In genomic region chr22:48882636-48883200, GRCh38 we compare ENCODE assay signal across 20 cellular contexts.
"Had no signal": no experiment of that assay in that cellular context is flagged by ENCODE, and none has a peak within 500 bp of the region (broad histone marks: within the 10 kb centered on the region; RNA-seq: fewer than 3 reads in every experiment).

No MANE protein-coding gene starts in this region.

- FAIRE-seq: endometrium, keratinocyte had no signal

- H3K4me1 Mint-ChIP-seq: activated naive CD8-positive, alpha-beta T cell treated with anti-CD3 and anti-CD28 coated beads, Interleukin-2, amount 10 ng/mL, durations not matched to agents 7 days and 5 days; memory B cell had no signal

- H3K36me3 Mint-ChIP-seq: activated naive CD8-positive, alpha-beta T cell treated with anti-CD3 and anti-CD28 coated beads, Interleukin-2, amount 10 ng/mL, durations not matched to agents 7 days and 5 days; memory B cell had no signal

- H3K27me3 Mint-ChIP-seq: activated naive CD8-positive, alpha-beta T cell treated with anti-CD3 and anti-CD28 coated beads, Interleukin-2, amount 10 ng/mL, durations not matched to agents 7 days and 5 days; memory B cell had no signal

- ATAC-seq: activated CD4-positive, CD25-positive, alpha-beta regulatory T cell treated with anti-CD3 and anti-CD28 coated beads, Interleukin-2, amount 50 U/mL, for 24 hours; activated CD8-positive, alpha-beta T cell treated with anti-CD3 and anti-CD28 coated beads, Interleukin-2, amount 10 ng/mL, durations not matched to agents 7 days and 5 days; left lung; SK-N-SH treated with all-trans-retinoic acid at 6 μM for 48 hours; stimulated activated naive CD8-positive, alpha-beta T cell treated with anti-CD3 and anti-CD28 coated beads, Interleukin-15, Interleukin-2, amounts not matched to agents 100 U/mL and 50 U/mL, for 24 hours had no signal

- H3K4me1 ChIP-seq: breast epithelium, left lung, thyroid gland had no signal

- H3K27ac ChIP-seq: breast epithelium, coronary artery, left lung, thyroid gland had no signal

- H3K4me3 Mint-ChIP-seq: activated CD8-positive, alpha-beta T cell treated with anti-CD3 and anti-CD28 coated beads, Interleukin-2, amount 10 ng/mL, durations not matched to agents 7 days and 5 days; activated naive CD4-positive, alpha-beta T cell treated with anti-CD3 and anti-CD28 coated beads for 36 hours; activated naive CD8-positive, alpha-beta T cell treated with anti-CD3 and anti-CD28 coated beads, Interleukin-2, amount 10 ng/mL, durations not matched to agents 7 days and 5 days; memory B cell; nephron progenitor cell had no signal

- H3K9me3 Mint-ChIP-seq: activated naive CD4-positive, alpha-beta T cell treated with anti-CD3 and anti-CD28 coated beads for 36 hours; activated naive CD8-positive, alpha-beta T cell treated with anti-CD3 and anti-CD28 coated beads, Interleukin-2, amount 10 ng/mL, durations not matched to agents 7 days and 5 days; activated T-helper 2 cell treated with anti-CD3 and anti-CD28 coated beads, Interferon-gamma antibody, Interleukin-2, Interleukin-4, amounts not matched to agents 10 μg/mL and 5 μg/mL and 100 μg/mL, durations not matched to agents 14 hours and 24 hours and 36 hours; memory B cell; nephron progenitor cell had no signal

- DNase-seq: activated CD4-positive, alpha-beta T cell treated with anti-CD3 and anti-CD28 coated beads, Interleukin-2, amount 50 U/mL, for 1 hour; activated CD8-positive, alpha-beta T cell treated with anti-CD3 and anti-CD28 coated beads, Interleukin-2, amount 10 ng/mL, durations not matched to agents 7 days and 5 days; activated naive CD4-positive, alpha-beta T cell treated with anti-CD3 and anti-CD28 coated beads for 36 hours; activated naive CD8-positive, alpha-beta T cell treated with anti-CD3 and anti-CD28 coated beads, Interleukin-2, amount 10 ng/mL, durations not matched to agents 7 days and 5 days; amniotic stem cell; nephron progenitor cell; nucleus accumbens; stimulated activated CD4-positive, alpha-beta T cell treated with anti-CD3 and anti-CD28 coated beads, Interleukin-12 subunit alpha, Interleukin-12 subunit beta, amount 100 ng/mL, for 4 hours; stimulated activated CD4-positive, alpha-beta T cell treated with anti-CD3 and anti-CD28 coated beads, Interleukin-4, amount 100 ng/mL, for 4 hours; stimulated activated naive CD8-positive, alpha-beta T cell treated with anti-CD3 and anti-CD28 coated beads, Interleukin-15, Interleukin-2, amounts not matched to agents 100 U/mL and 50 U/mL, for 24 hours; thyroid gland had no signal

- H3K27ac Mint-ChIP-seq: activated CD8-positive, alpha-beta T cell treated with anti-CD3 and anti-CD28 coated beads, Interleukin-2, amount 10 ng/mL, durations not matched to agents 7 days and 5 days; activated naive CD4-positive, alpha-beta T cell treated with anti-CD3 and anti-CD28 coated beads for 36 hours; activated naive CD8-positive, alpha-beta T cell treated with anti-CD3 and anti-CD28 coated beads, Interleukin-2, amount 10 ng/mL, durations not matched to agents 7 days and 5 days; activated T-helper 2 cell treated with anti-CD3 and anti-CD28 coated beads, Interferon-gamma antibody, Interleukin-2, Interleukin-4, amounts not matched to agents 10 μg/mL and 5 μg/mL and 100 μg/mL, durations not matched to agents 14 hours and 24 hours and 36 hours; memory B cell; nephron progenitor cell had no signal

- H3K36me3 ChIP-seq: breast epithelium, left lung, thyroid gland had no signal

- H3K9me3 ChIP-seq: breast epithelium, left lung, thyroid gland had no signal

- H3K27me3 ChIP-seq: thyroid gland had no signal

- H3K4me3 ChIP-seq: breast epithelium, coronary artery, left lung, thyroid gland had no signal
